9 cellular contexts compared by ENCODE assay signal in the genomic region with DNA sequence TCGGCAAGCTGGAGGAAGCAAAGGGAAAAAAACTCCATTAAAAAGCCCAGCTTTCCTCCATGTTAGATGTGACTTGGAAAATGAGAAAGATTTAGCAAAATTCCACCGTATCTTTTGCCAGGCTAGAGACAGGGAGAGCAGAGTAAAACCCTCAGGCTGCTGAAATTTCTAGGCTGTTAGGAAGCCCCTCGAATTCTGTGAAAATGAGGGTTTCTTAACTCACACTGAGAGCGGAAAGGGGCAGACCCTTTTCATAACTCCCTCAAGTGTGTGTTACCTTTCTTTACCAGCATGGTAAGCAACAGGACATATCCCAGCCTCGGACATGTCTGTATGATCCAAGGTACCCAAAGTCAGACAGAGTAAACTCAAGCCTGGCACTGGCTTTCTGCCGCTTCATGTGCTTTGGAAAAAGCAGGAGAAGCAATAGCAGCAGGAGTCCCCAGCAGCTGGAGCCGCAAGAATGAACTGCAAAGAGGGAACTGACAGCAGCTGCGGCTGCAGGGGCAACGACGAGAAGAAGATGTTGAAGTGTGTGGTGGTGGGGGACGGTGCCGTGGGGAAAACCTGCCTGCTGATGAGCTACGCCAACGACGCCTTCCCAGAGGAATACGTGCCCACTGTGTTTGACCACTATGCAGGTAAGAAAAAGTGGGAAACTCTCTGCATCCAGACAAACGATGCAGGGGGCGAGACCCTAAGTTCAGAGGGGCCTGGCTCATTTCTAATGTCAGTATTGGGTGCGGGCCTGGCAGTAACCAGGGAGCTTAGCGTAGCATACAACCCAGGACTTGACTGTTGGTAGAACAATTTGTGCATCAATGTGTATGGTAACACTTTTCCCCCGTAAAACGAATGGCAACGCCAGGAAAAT. TPM values are rescaled to one million over a fixed set of nuclear protein-coding genes. Genes with fewer than 3 reads are reported as not detected.
DNase-seq lines count a peak whose midpoint lies in the region; TF ChIP-seq lines count a peak whose summit lies in the region.
"Had no signal": no experiment of that assay in that cellular context is flagged by ENCODE, and none has a peak within 500 bp of the region (broad histone marks: within the 10 kb centered on the region; RNA-seq: fewer than 3 reads in every experiment).

A gene (plus strand): TSS at position 37 of the 874 bp plus-strand sequence. CDS start 427 bp downstream, at position 464.

- TF ChIP-seq CTCF in endodermal cell (conservative IDR thresholded peaks at IDR 0.05) (no peak), vagina (IDR thresholded peaks at IDR 0.05) (no peak), PC-9 (conservative IDR thresholded peaks at IDR 0.05) (no peak)

- H3K4me1 Mint-ChIP-seq in endodermal cell: no peaks in the 10 kb centered on the region

- no peak within 1 kb of the TSS for H3K9ac ChIP-seq in endodermal cell (ENCODE audit: extremely low read depth, low read length, poor library complexity, severe bottlenecking)

- no peaks in the 10 kb centered on the region for H3K79me2 ChIP-seq in PC-9 (ENCODE audit: low read depth)

- H3K4me1 ChIP-seq in endodermal cell (ENCODE audit: control insufficient read depth, insufficient read depth, low read length) (peaks cover 5% of the 10 kb centered on the region), vagina (peaks cover 7% of the 10 kb centered on the region), PC-9 (replicated peaks; ENCODE audit: insufficient read depth) (no peaks in the 10 kb centered on the region)

- H3K9me3 ChIP-seq in endodermal cell (ENCODE audit: control insufficient read depth, low read length) (no peaks in the 10 kb centered on the region), vagina (no peaks in the 10 kb centered on the region), PC-9 (ENCODE audit: insufficient read depth, low read depth) (no peaks in the 10 kb centered on the region)

- WGBS in endodermal cell (ENCODE audit: insufficient coverage in 1 of 2, insufficient read length in 1 of 2), 2 experiments: 43 to 66% methylated on average over 16 to 23 of the region's 23 CpGs

- H3K4me2 ChIP-seq in PC-9: no peak within 1 kb of the TSS

- DNase-seq in NCI-H1417 (lab: John Stamatoyannopoulos, UW) (peak in 2 of 3 experiments; percentile 73 to 81), NCI-H1417 treated with DMSO at 0.1 percent for 48 hours (lab: John Stamatoyannopoulos, UW) (no peak), endodermal cell (peak; percentile 84), midbrain (lab: John Stamatoyannopoulos, UW) (peak; percentile 21), vagina (ENCODE audit: extremely low spot score in 2 of 2) (no peak), HuH-7.5 (ENCODE audit: low spot score) (no peak), DMS 273 treated with DMSO at 0.1 percent for 48 hours (lab: John Stamatoyannopoulos, UW) (no peak), PC-9 (no peak)
- DNase-seq: effector CD4-positive, alpha-beta T cell had no signal

- no peak within 1 kb of the TSS for H3K4me3 Mint-ChIP-seq in endodermal cell

- CTCF ChIA-PET in PC-9 (lab: Charles Lee): no interaction called here

- H3K9me3 Mint-ChIP-seq in endodermal cell: no peaks in the 10 kb centered on the region

- H3K36me3 ChIP-seq in endodermal cell (ENCODE audit: control insufficient read depth, insufficient read depth, low read length) (no peaks in the 10 kb centered on the region), vagina (no peaks in the 10 kb centered on the region), PC-9 (ENCODE audit: low read depth) (no peaks in the 10 kb centered on the region)

- BruUV-seq in PC-9 (replicated peaks; lab: Mats Ljungman, UMichigan): no TSS peak

- H2AFZ ChIP-seq in PC-9: no peak within 1 kb of the TSS

- peak in 1 of 2 donors; percentile 2 for TF ChIP-seq POLR2A in vagina (IDR thresholded peaks at IDR 0.05)

- H3K27ac ChIP-seq in endodermal cell (ENCODE audit: low read depth, low read length) (peak within 1 kb of the TSS; percentile 74), vagina (peak within 1 kb of the TSS; percentile 87), PC-9 (no peak within 1 kb of the TSS)

- peaks cover 5% of the 10 kb centered on the region for H3K27me3 Mint-ChIP-seq in endodermal cell (ENCODE audit: insufficient read depth)

- H3K27me3 ChIP-seq in endodermal cell (ENCODE audit: control insufficient read depth, insufficient read depth, low read length, poor library complexity, severe bottlenecking) (no peaks in the 10 kb centered on the region), vagina (no peaks in the 10 kb centered on the region), PC-9 (ENCODE audit: insufficient read depth, low read depth) (no peaks in the 10 kb centered on the region)

- no peaks in the 10 kb centered on the region for H3F3A ChIP-seq in PC-9 (ENCODE audit: insufficient read depth, low read depth)

- intact Hi-C loops in vagina (cut with DNase I) (no loop called here), PC-9 (cut with micrococcal nuclease; ENCODE audit: unreplicated experiment) (no loop called here)

- 0 out of 2 replicates have a peak, but pooled peaks cover 5% of the 10 kb centered on the region for H3K9me2 ChIP-seq in PC-9 (ENCODE audit: insufficient read depth)

- H4K20me1 ChIP-seq in PC-9 (ENCODE audit: insufficient read depth): no peaks in the 10 kb centered on the region

- no peaks in the 10 kb centered on the region for H3K36me3 Mint-ChIP-seq in endodermal cell (ENCODE audit: low read depth)

- H3K4me3 ChIP-seq in endodermal cell (ENCODE audit: low read length) (peak within 1 kb of the TSS; percentile 68), vagina (peak within 1 kb of the TSS; percentile 46 to 51), PC-9 (no peak within 1 kb of the TSS)

- POLR2A ChIA-PET in PC-9 (lab: Charles Lee; ENCODE audit: unreplicated experiment): interaction anchor here (0.6 kb wide), 1 partner anchor 389 kb away, joined by 13 read pairs; no protein-coding TSS in a partner anchor

- no peak within 1 kb of the TSS for H3K27ac Mint-ChIP-seq in endodermal cell

RNA-seq across cellular contexts. Expression of the gene that starts here (rescaled TPM):
- total RNA-seq in endodermal cell (not detected), vagina (10.8 TPM), PC-9 (2021) (not detected in 2 replicates)
- polyA plus RNA-seq in endodermal cell (2013, experiment 1 of 2): 3.9 TPM
- polyA plus RNA-seq in endodermal cell (2013, experiment 2 of 2): 7.3 TPM

Comparison
In these comparisons a context has a peak if more than half of its experiments do, and no peak if none do; other contexts are left out.
1. DNase-seq: peak in NCI-H1417 (2 of 3), endodermal cell (single experiment) and midbrain (single experiment); none in NCI-H1417 treated with DMSO at 0.1 percent for 48 hours (single experiment), vagina (0 of 2), HuH-7.5 (single experiment), DMS 273 treated with DMSO at 0.1 percent for 48 hours (single experiment) and PC-9 (0 of 2).